17 cellular contexts compared by ENCODE assay signal in genomic region chr11:5420993-5421392, GRCh38. TPM values are rescaled to one million over a fixed set of nuclear protein-coding genes. Genes with fewer than 3 reads are reported as not detected.
DNase-seq lines count a peak whose midpoint lies in the region; TF ChIP-seq lines count a peak whose summit lies in the region.
"Had no signal": no experiment of that assay in that cellular context is flagged by ENCODE, and none has a peak within 500 bp of the region (broad histone marks: within the 10 kb centered on the region; RNA-seq: fewer than 3 reads in every experiment).

No MANE protein-coding gene starts in this region.

- H3K27me3 ChIP-seq in H7 (ENCODE audit: control insufficient read depth, insufficient read depth, low read length) = no peaks in the 10 kb centered on the region
- no peaks in the 10 kb centered on the region for H3K27me3 ChIP-seq in endodermal cell (ENCODE audit: control insufficient read depth, insufficient read depth, low read length, poor library complexity, severe bottlenecking)
- H3K27me3 ChIP-seq in neural progenitor cell = no peaks in the 10 kb centered on the region
- H3K27me3 ChIP-seq: BLaER1 treated with 17β-estradiol and CSF1 and Interleukin-3, amounts not matched to agents 10 nM and 100 nM had no signal

- H3K27ac ChIP-seq in endodermal cell (ENCODE audit: low read depth, low read length) = no peak overlapping the region
- no peak overlapping the region for H3K27ac ChIP-seq in neural progenitor cell
- H3K27ac ChIP-seq: BLaER1 treated with 17β-estradiol and CSF1 and Interleukin-3, amounts not matched to agents 10 nM and 100 nM had no signal

- no peaks in the 10 kb centered on the region for H3K79me2 ChIP-seq in neural progenitor cell (ENCODE audit: low read depth)

- no peaks in the 10 kb centered on the region for H3K36me3 ChIP-seq in H7 (replicated peaks; ENCODE audit: control insufficient read depth, insufficient read depth, low read length)
- no peaks in the 10 kb centered on the region for H3K36me3 ChIP-seq in endodermal cell (ENCODE audit: control insufficient read depth, insufficient read depth, low read length)
- H3K36me3 ChIP-seq in neural progenitor cell = no peaks in the 10 kb centered on the region
- H3K36me3 ChIP-seq: BLaER1 treated with 17β-estradiol and CSF1 and Interleukin-3, amounts not matched to agents 10 nM and 100 nM had no signal

- peak; percentile 66 for TF ChIP-seq CTCF in endodermal cell (conservative IDR thresholded peaks at IDR 0.05)
- TF ChIP-seq CTCF in neural progenitor cell (IDR thresholded peaks at IDR 0.05) = peak; percentile 28
- no peak for TF ChIP-seq CTCF in mesothelial cell of epicardium (IDR thresholded peaks at IDR 0.05; ENCODE audit: unreplicated experiment)

- H3K4me3 ChIP-seq in H7 (ENCODE audit: insufficient read depth, low read depth, low read length) (no peak overlapping the region), endodermal cell (ENCODE audit: low read length) (no peak overlapping the region), neural progenitor cell (no peak overlapping the region)
- H3K4me3 ChIP-seq: BLaER1 treated with 17β-estradiol and CSF1 and Interleukin-3, amounts not matched to agents 10 nM and 100 nM; GM12878; K562 had no signal

- H3K27me3 Mint-ChIP-seq in endodermal cell (ENCODE audit: insufficient read depth) (no peaks in the 10 kb centered on the region), neural progenitor cell (ENCODE audit: insufficient read depth, low read depth) (no peaks in the 10 kb centered on the region), mesothelial cell of epicardium (ENCODE audit: low read depth) (peaks cover 3% of the 10 kb centered on the region)
- H3K27me3 Mint-ChIP-seq: CD4-positive, CD25-positive, alpha-beta regulatory T cell had no signal

- H3K9me3 ChIP-seq in endodermal cell (ENCODE audit: control insufficient read depth, low read length) = no peaks in the 10 kb centered on the region
- no peaks in the 10 kb centered on the region for H3K9me3 ChIP-seq in neural progenitor cell (ENCODE audit: low read depth)
- H3K9me3 ChIP-seq: BLaER1 treated with 17β-estradiol and CSF1 and Interleukin-3, amounts not matched to agents 10 nM and 100 nM had no signal

- WGBS in endodermal cell (ENCODE audit: insufficient coverage in 1 of 2, insufficient read length in 1 of 2), 2 experiments = 73 to 79% methylated on average over 3 to 5 of the region's 5 CpGs

- no peak overlapping the region for H2AFZ ChIP-seq in neural progenitor cell (replicated peaks)

- DNase-seq in H7 (peak; percentile 28), SK-N-DZ (ENCODE audit: low spot score) (peak; percentile 3), endodermal cell (peak; percentile 62), neural progenitor cell (ENCODE audit: low spot score) (peak; percentile 16), mesothelial cell of epicardium (ENCODE audit: low spot score in 2 of 2, unreplicated experiment in 2 of 2) (no peak), NCI-H69 (lab: John Stamatoyannopoulos, UW) (no peak), HEK293T (ENCODE audit: extremely low spot score) (no peak)
- DNase-seq: ACHN; Calu3; CD4-positive, CD25-positive, alpha-beta regulatory T cell; DMS79; GOT3 had no signal

- H3K9me3 Mint-ChIP-seq in endodermal cell (peaks cover 24% of the 10 kb centered on the region), neural progenitor cell (no peaks in the 10 kb centered on the region), mesothelial cell of epicardium (no peaks in the 10 kb centered on the region)

- H4K20me1 ChIP-seq in neural progenitor cell (ENCODE audit: low read depth) = no peaks in the 10 kb centered on the region
- H4K20me1 ChIP-seq: BLaER1 treated with 17β-estradiol and CSF1 and Interleukin-3, amounts not matched to agents 10 nM and 100 nM had no signal

- no peaks in the 10 kb centered on the region for H3F3A ChIP-seq in neural progenitor cell (ENCODE audit: low read depth)

- peaks cover 8% of the 10 kb centered on the region for H3K4me1 ChIP-seq in endodermal cell (ENCODE audit: control insufficient read depth, insufficient read depth, low read length)
- no peaks in the 10 kb centered on the region for H3K4me1 ChIP-seq in neural progenitor cell
- H3K4me1 ChIP-seq: BLaER1 treated with 17β-estradiol and CSF1 and Interleukin-3, amounts not matched to agents 10 nM and 100 nM had no signal

- H3K4me1 Mint-ChIP-seq in endodermal cell (peaks cover 28% of the 10 kb centered on the region), neural progenitor cell (no peaks in the 10 kb centered on the region), mesothelial cell of epicardium (no peaks in the 10 kb centered on the region)
- H3K4me1 Mint-ChIP-seq: CD4-positive, CD25-positive, alpha-beta regulatory T cell had no signal

- H3K4me2 ChIP-seq in neural progenitor cell = no peak overlapping the region
- H3K4me2 ChIP-seq: BLaER1 treated with 17β-estradiol and CSF1 and Interleukin-3, amounts not matched to agents 10 nM and 100 nM had no signal

- POLR2A ChIA-PET in HEK293T (lab: Yijun Ruan, JAX) = no interaction called here

- H3K27ac Mint-ChIP-seq in endodermal cell (no peak overlapping the region), neural progenitor cell (no peak overlapping the region), mesothelial cell of epicardium (no peak overlapping the region)
- H3K27ac Mint-ChIP-seq: CD4-positive, CD25-positive, alpha-beta regulatory T cell had no signal

- H3K9ac ChIP-seq in endodermal cell (ENCODE audit: extremely low read depth, low read length, poor library complexity, severe bottlenecking) (no peak overlapping the region), neural progenitor cell (no peak overlapping the region)
- H3K9ac ChIP-seq: BLaER1 treated with 17β-estradiol and CSF1 and Interleukin-3, amounts not matched to agents 10 nM and 100 nM had no signal

- peaks cover 6% of the 10 kb centered on the region for H3K36me3 Mint-ChIP-seq in endodermal cell (ENCODE audit: low read depth)
- no peaks in the 10 kb centered on the region for H3K36me3 Mint-ChIP-seq in neural progenitor cell
- no peaks in the 10 kb centered on the region for H3K36me3 Mint-ChIP-seq in mesothelial cell of epicardium
- H3K36me3 Mint-ChIP-seq: CD4-positive, CD25-positive, alpha-beta regulatory T cell had no signal

- H3K4me3 Mint-ChIP-seq in endodermal cell = no peak overlapping the region
- no peak overlapping the region for H3K4me3 Mint-ChIP-seq in neural progenitor cell
- H3K4me3 Mint-ChIP-seq in mesothelial cell of epicardium = no peak overlapping the region
- H3K4me3 Mint-ChIP-seq: CD4-positive, CD25-positive, alpha-beta regulatory T cell had no signal

- CTCF ChIA-PET in HEK293T (lab: Yijun Ruan, JAX) = no interaction called here

TF ChIP-seq in HEK293T, 16 proteins besides CTCF, POLR2A, EP300 and RAD21:
- no peak for TF ChIP-seq CTBP1 (IDR thresholded peaks at IDR 0.05; ENCODE audit: borderline replicate concordance)
- no peak for TF ChIP-seq FOXA1 (IDR thresholded peaks at IDR 0.05)
- no peak for TF ChIP-seq HDGF (IDR thresholded peaks at IDR 0.05; ENCODE audit: borderline replicate concordance)
- TF ChIP-seq LEF1 (IDR thresholded peaks at IDR 0.05; ENCODE audit: borderline replicate concordance) = no peak
- no peak for TF ChIP-seq SP1 (IDR thresholded peaks at IDR 0.05)
- TF ChIP-seq FOXK2 (IDR thresholded peaks at IDR 0.05) = no peak

RNA-seq across cellular contexts. Expression of gene OR51Q1, which starts 0.9 kb away (rescaled TPM):
- total RNA-seq in H7 (2014; rRNA removed; shearing (Covaris generic)) = not detected in 2 replicates
- polyA plus RNA-seq in SK-N-DZ (2014; cell fraction: cytosol; rRNA removed) = not detected in 2 replicates
- not detected in 2 replicates for polyA plus RNA-seq in SK-N-DZ (2014; cell fraction: nucleus; rRNA removed)
- total RNA-seq in endodermal cell (1 to 10 TPM in 1 of 2 donors, under 1 TPM in 1; 0.24 to 1.6 TPM), neural progenitor cell (ENCODE audit: low replicate concordance) (not detected in 2 replicates), mesothelial cell of epicardium (not detected in 3 replicates)
- not detected for polyA plus RNA-seq in endodermal cell (2013, experiment 1 of 2)
- polyA plus RNA-seq in endodermal cell (2013, experiment 2 of 2) = not detected
- total RNA-seq: A172; Calu3; CD4-positive, CD25-positive, alpha-beta regulatory T cell; G401; GM12878; K562 had no signal
- polyA plus RNA-seq: CD4-positive, CD25-positive, alpha-beta regulatory T cell; GM12878 had no signal

RNA-seq across cellular contexts. Expression of gene OR51I1, which starts 20.3 kb away (rescaled TPM):
- total RNA-seq in H7 (2014; rRNA removed; shearing (Covaris generic)) = not detected in 2 replicates
- polyA plus RNA-seq in SK-N-DZ (2014; cell fraction: cytosol; rRNA removed) = not detected in 2 replicates
- not detected in 2 replicates for polyA plus RNA-seq in SK-N-DZ (2014; cell fraction: nucleus; rRNA removed)
- total RNA-seq in endodermal cell = not detected
- polyA plus RNA-seq in endodermal cell (2013, experiment 1 of 2) = not detected
- not detected for polyA plus RNA-seq in endodermal cell (2013, experiment 2 of 2)
- 0.15 TPM in 1 of 2 replicates, not detected in the other for total RNA-seq in neural progenitor cell (ENCODE audit: low replicate concordance)
- total RNA-seq in mesothelial cell of epicardium = 0.50 to 0.93 TPM (median 0.63 TPM) in 3 replicates
- total RNA-seq: A172; Calu3; CD4-positive, CD25-positive, alpha-beta regulatory T cell; G401 had no signal
- polyA plus RNA-seq: CD4-positive, CD25-positive, alpha-beta regulatory T cell had no signal

RNA-seq across cellular contexts. Expression of gene OR51I2, which starts 28.1 kb away (rescaled TPM):
- not detected in 2 replicates for total RNA-seq in H7 (2014; rRNA removed; shearing (Covaris generic))
- not detected in 2 replicates for polyA plus RNA-seq in SK-N-DZ (2014; cell fraction: cytosol; rRNA removed)
- polyA plus RNA-seq in SK-N-DZ (2014; cell fraction: nucleus; rRNA removed) = not detected in 2 replicates
- not detected for total RNA-seq in endodermal cell
- not detected for polyA plus RNA-seq in endodermal cell (2013, experiment 1 of 2)
- not detected for polyA plus RNA-seq in endodermal cell (2013, experiment 2 of 2)
- not detected in 2 replicates for total RNA-seq in neural progenitor cell (ENCODE audit: low replicate concordance)
- not detected in 3 replicates for total RNA-seq in mesothelial cell of epicardium
- total RNA-seq: A172; Calu3; CD4-positive, CD25-positive, alpha-beta regulatory T cell; G401; GM12878; K562 had no signal
- polyA plus RNA-seq: CD4-positive, CD25-positive, alpha-beta regulatory T cell; GM12878 had no signal

RNA-seq across cellular contexts. Expression of gene OR51M1, which starts 37.4 kb away (rescaled TPM):
- total RNA-seq in H7 (2014; rRNA removed; shearing (Covaris generic)) = not detected in 2 replicates
- polyA plus RNA-seq in SK-N-DZ (2014; cell fraction: cytosol; rRNA removed) = not detected in 2 replicates
- polyA plus RNA-seq in SK-N-DZ (2014; cell fraction: nucleus; rRNA removed) = not detected in 2 replicates
- total RNA-seq in endodermal cell (1 to 10 TPM in 1 of 2 donors, under 1 TPM in 1; 0.55 to 1.1 TPM), neural progenitor cell (ENCODE audit: low replicate concordance) (not detected in 2 replicates), mesothelial cell of epicardium (not detected in 3 replicates)
- polyA plus RNA-seq in endodermal cell (2013, experiment 1 of 2) = 0.18 TPM
- polyA plus RNA-seq in endodermal cell (2013, experiment 2 of 2) = 0.12 TPM
- total RNA-seq: A172; Calu3; CD4-positive, CD25-positive, alpha-beta regulatory T cell; G401; GM12878 had no signal
- polyA plus RNA-seq: CD4-positive, CD25-positive, alpha-beta regulatory T cell had no signal

Comparison
In these comparisons a context has a peak if more than half of its experiments do, and no peak if none do; other contexts are left out.
1. DNase-seq: peak in H7 (single experiment), SK-N-DZ (single experiment), endodermal cell (single experiment) and neural progenitor cell (single experiment); none in mesothelial cell of epicardium (0 of 2), NCI-H69 (single experiment) and HEK293T (single experiment).